Comparison of ENCODE assay signal across 1 cellular context in genomic region chr1:94118013-94118412, GRCh38.
TF ChIP-seq lines count a peak whose summit lies in the region.

No MANE protein-coding gene starts in this region.

TF ChIP-seq in H1, 55 proteins besides CTCF, POLR2A, EP300 and RAD21:
- TF ChIP-seq HDAC2 (IDR thresholded peaks at IDR 0.05; ENCODE audit: borderline replicate concordance in 1 of 2, low read depth in 2 of 2, low read length in 2 of 2): no peak
- no peak for TF ChIP-seq FOSL1 (IDR thresholded peaks at IDR 0.05; ENCODE audit: insufficient read depth, low read depth, low read length)
- TF ChIP-seq HDAC6 (IDR thresholded peaks at IDR 0.05; ENCODE audit: low read depth, low read length): no peak
- no peak for TF ChIP-seq YY1 (IDR thresholded peaks at IDR 0.05; ENCODE audit: low read depth, low read length)
- TF ChIP-seq E2F6 (IDR thresholded peaks at IDR 0.05): no peak
- no peak for TF ChIP-seq CBX5 (IDR thresholded peaks at IDR 0.05; ENCODE audit: low read depth, low read length)
- TF ChIP-seq JUN (IDR thresholded peaks at IDR 0.05; ENCODE audit: low read depth, low read length): no peak
- TF ChIP-seq POLR2AphosphoS5 (IDR thresholded peaks at IDR 0.05; ENCODE audit: low read depth, low read length): no peak
- TF ChIP-seq GABPA (IDR thresholded peaks at IDR 0.05; ENCODE audit: borderline replicate concordance, insufficient read depth, low read length): no peak
- no peak for TF ChIP-seq SIRT6 (IDR thresholded peaks at IDR 0.05; ENCODE audit: low read length)
- TF ChIP-seq CHD2 (IDR thresholded peaks at IDR 0.05; ENCODE audit: low read length): no peak
- TF ChIP-seq CHD7 (IDR thresholded peaks at IDR 0.05; ENCODE audit: insufficient replicate concordance, low read length): no peak
- no peak for TF ChIP-seq NRF1 (IDR thresholded peaks at IDR 0.05; ENCODE audit: low read depth, low read length)
- no peak for TF ChIP-seq TBP (IDR thresholded peaks at IDR 0.05; ENCODE audit: low read depth, low read length)
- no peak for TF ChIP-seq PHF8 (conservative IDR thresholded peaks at IDR 0.05; ENCODE audit: low read depth, low read length)
- TF ChIP-seq BACH1 (IDR thresholded peaks at IDR 0.05; ENCODE audit: low read length): no peak
- TF ChIP-seq SAP30 (IDR thresholded peaks at IDR 0.05; ENCODE audit: insufficient read depth, insufficient replicate concordance, low read length): no peak
- no peak for TF ChIP-seq MAX (IDR thresholded peaks at IDR 0.05)
- TF ChIP-seq SP2 (IDR thresholded peaks at IDR 0.05; ENCODE audit: low read length): no peak
- no peak for TF ChIP-seq KDM5A (IDR thresholded peaks at IDR 0.05; ENCODE audit: low read length)
